Comparison of ENCODE assay signal across 1 cellular context in genomic region chr6:82273295-82273694, GRCh38.
TF ChIP-seq lines count a peak whose summit lies in the region.

No MANE protein-coding gene starts in this region.

TF ChIP-seq in GM12878, 131 proteins besides CTCF, POLR2A, EP300 and RAD21:
- TF ChIP-seq CEBPB (IDR thresholded peaks at IDR 0.05; ENCODE audit: borderline replicate concordance in 1 of 2, low read depth in 2 of 2, low read length in 2 of 2): no peak
- TF ChIP-seq SMAD1 (IDR thresholded peaks at IDR 0.05; ENCODE audit: low read depth, partially characterized antibody): no peak
- no peak for TF ChIP-seq SMC3 (IDR thresholded peaks at IDR 0.05; ENCODE audit: borderline replicate concordance, low read length)
- no peak for TF ChIP-seq TARDBP (IDR thresholded peaks at IDR 0.05; ENCODE audit: borderline replicate concordance)
- TF ChIP-seq ZNF217 (IDR thresholded peaks at IDR 0.05): no peak
- TF ChIP-seq BCLAF1 (IDR thresholded peaks at IDR 0.05): no peak
- TF ChIP-seq SP1 (IDR thresholded peaks at IDR 0.05; ENCODE audit: low read depth, low read length): no peak
- no peak for TF ChIP-seq ATF7 (IDR thresholded peaks at IDR 0.05; ENCODE audit: low read depth)
